ENCODE assay signal across 9 cellular contexts in the genomic region with DNA sequence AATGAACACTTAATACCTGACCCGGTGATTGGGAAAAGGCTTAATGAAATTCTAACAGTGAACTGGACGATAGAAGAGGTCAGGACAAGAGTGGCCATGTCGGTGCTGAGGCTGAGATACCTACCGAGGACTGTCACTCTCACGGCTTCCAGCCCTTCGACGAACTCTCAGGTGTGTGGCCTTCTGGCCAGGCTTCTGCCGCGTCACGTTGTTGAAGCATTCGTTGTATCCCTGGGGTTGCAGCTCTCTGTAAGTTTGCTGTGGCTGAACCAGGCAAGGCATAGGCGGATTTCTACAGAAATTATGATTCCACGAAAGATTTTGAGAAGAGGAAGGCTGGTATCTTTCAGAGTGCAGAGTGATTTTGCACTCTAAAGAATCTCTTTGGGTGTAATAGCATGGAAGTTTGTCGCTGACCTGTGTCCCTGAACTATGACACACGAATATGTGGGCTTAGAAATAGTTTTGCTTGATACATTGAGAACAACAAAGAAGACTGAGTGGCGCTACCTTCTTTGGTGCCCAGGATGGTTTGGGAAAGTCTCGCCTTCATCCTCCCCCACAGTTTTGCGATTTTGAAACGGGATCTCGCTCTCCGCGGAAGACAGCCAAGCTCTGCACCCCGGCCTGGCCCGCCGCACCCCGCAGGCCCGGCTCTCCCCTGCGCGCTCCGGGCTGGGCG. TPM values are rescaled to one million over a fixed set of nuclear protein-coding genes. Genes with fewer than 3 reads are reported as not detected.
DNase-seq lines count a peak whose midpoint lies in the region; ATAC-seq and TF ChIP-seq lines count a peak whose summit lies in the region.
"Had no signal": no experiment of that assay in that cellular context is flagged by ENCODE, and none has a peak within 500 bp of the region (broad histone marks: within the 10 kb centered on the region; RNA-seq: fewer than 3 reads in every experiment).

No MANE protein-coding gene starts in this region.

- WGBS in hepatocyte (ENCODE audit: low lambda C conversion rate, missing lambda C conversion rate) = 40% methylated on average over 31 of the region's 31 CpGs

- H2AFZ ChIP-seq in hepatocyte = peak overlapping the region; percentile 46

- peak overlapping the region; percentile 82 for H3K4me3 Mint-ChIP-seq in WTC11
- peak overlapping the region; percentile 18 for H3K4me3 Mint-ChIP-seq in stimulated activated memory B cell treated with anti-CD40 and anti-IgM and Interleukin-4, amounts not matched to agents 10 μg/mL and 1 μg/mL and 100 μg/mL, for 72 hours

- peaks cover 9% of the 10 kb centered on the region; the same call in 1 of the 2 replicates for H3K9me3 Mint-ChIP-seq in WTC11
- no peaks in the 10 kb centered on the region for H3K9me3 Mint-ChIP-seq in stimulated activated memory B cell treated with anti-CD40 and anti-IgM and Interleukin-4, amounts not matched to agents 10 μg/mL and 1 μg/mL and 100 μg/mL, for 72 hours

- no peaks in the 10 kb centered on the region for H4K20me1 ChIP-seq in hepatocyte (ENCODE audit: insufficient read depth, poor library complexity, severe bottlenecking)

- TF ChIP-seq CTCF in WTC11 (IDR thresholded peaks at IDR 0.05) = no peak
- TF ChIP-seq CTCF in hepatocyte (IDR thresholded peaks at IDR 0.05; ENCODE audit: poor library complexity) = no peak

- peaks cover 27% of the 10 kb centered on the region for H3K27me3 Mint-ChIP-seq in WTC11 (ENCODE audit: low read depth)
- peaks cover 17% of the 10 kb centered on the region for H3K27me3 Mint-ChIP-seq in stimulated activated memory B cell treated with anti-CD40 and anti-IgM and Interleukin-4, amounts not matched to agents 10 μg/mL and 1 μg/mL and 100 μg/mL, for 72 hours

- no peak overlapping the region for H3K27ac ChIP-seq in hepatocyte

- no peaks in the 10 kb centered on the region for H3K27me3 ChIP-seq in hepatocyte
- H3K27me3 ChIP-seq: adrenal gland had no signal

- peaks cover 11% of the 10 kb centered on the region for H3K4me1 Mint-ChIP-seq in WTC11
- H3K4me1 Mint-ChIP-seq in stimulated activated memory B cell treated with anti-CD40 and anti-IgM and Interleukin-4, amounts not matched to agents 10 μg/mL and 1 μg/mL and 100 μg/mL, for 72 hours = peaks cover 12% of the 10 kb centered on the region

- no peaks in the 10 kb centered on the region for H3K36me3 ChIP-seq in hepatocyte (replicated peaks; ENCODE audit: insufficient read depth, low read depth)
- H3K36me3 ChIP-seq: adrenal gland had no signal

- peak; percentile 19 for DNase-seq in NCI-H1694 treated with DMSO at 0.1 percent for 48 hours (lab: John Stamatoyannopoulos, UW)
- DNase-seq in NCI-H1694 (lab: John Stamatoyannopoulos, UW) = no peak
- peak; percentile 19 for DNase-seq in WTC11 (ENCODE audit: low spot score)
- no peak for DNase-seq in hepatocyte (ENCODE audit: low spot score)
- no peak for DNase-seq in dedifferentiated amniotic fluid mesenchymal stem cell (ENCODE audit: extremely low spot score)
- DNase-seq in HCEC 1CT = no peak
- no peak for DNase-seq in activated CD4-positive, alpha-beta T cell treated with anti-CD3 and anti-CD28 coated beads, Interleukin-2, amount 50 U/mL, for 48 hours

- no peaks in the 10 kb centered on the region for H3K79me2 ChIP-seq in hepatocyte

- H3K27ac Mint-ChIP-seq in WTC11 = no peak overlapping the region
- H3K27ac Mint-ChIP-seq in stimulated activated memory B cell treated with anti-CD40 and anti-IgM and Interleukin-4, amounts not matched to agents 10 μg/mL and 1 μg/mL and 100 μg/mL, for 72 hours = no peak overlapping the region

- peaks cover 4% of the 10 kb centered on the region for H3K4me1 ChIP-seq in hepatocyte (ENCODE audit: insufficient read depth)

- peak; percentile 15 for ATAC-seq in WTC11
- ATAC-seq in stimulated activated memory B cell treated with anti-CD40 and anti-IgM and Interleukin-4, amounts not matched to agents 10 μg/mL and 1 μg/mL and 100 μg/mL, for 72 hours = no peak

- H3K4me3 ChIP-seq in hepatocyte = peak overlapping the region; percentile 82

- H3K36me3 Mint-ChIP-seq in WTC11 = peaks cover 11% of the 10 kb centered on the region
- H3K36me3 Mint-ChIP-seq in stimulated activated memory B cell treated with anti-CD40 and anti-IgM and Interleukin-4, amounts not matched to agents 10 μg/mL and 1 μg/mL and 100 μg/mL, for 72 hours = no peaks in the 10 kb centered on the region

- CTCF ChIA-PET in WTC11 (lab: Charles Lee) = no interaction called here

- peak overlapping the region; percentile 100 for H3K4me2 ChIP-seq in hepatocyte

- no peaks in the 10 kb centered on the region for H3K9me2 ChIP-seq in hepatocyte (replicated peaks; ENCODE audit: insufficient read depth)

- no peaks in the 10 kb centered on the region for H3K9me3 ChIP-seq in hepatocyte (ENCODE audit: low read depth)
- H3K9me3 ChIP-seq: adrenal gland had no signal

- POLR2A ChIA-PET in WTC11 (lab: Charles Lee) = no interaction called here

TF ChIP-seq in WTC11, 78 proteins besides CTCF, POLR2A, EP300 and RAD21:
- TF ChIP-seq, protein P1, sequence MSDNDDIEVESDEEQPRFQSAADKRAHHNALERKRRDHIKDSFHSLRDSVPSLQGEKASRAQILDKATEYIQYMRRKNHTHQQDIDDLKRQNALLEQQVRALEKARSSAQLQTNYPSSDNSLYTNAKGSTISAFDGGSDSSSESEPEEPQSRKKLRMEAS (CRISPR knock-in tag; IDR thresholded peaks at IDR 0.05) = peak; percentile 49; the same call in 1 of the 2 replicates
- no peak for TF ChIP-seq RELA (CRISPR knock-in tag; IDR thresholded peaks at IDR 0.05; ENCODE audit: borderline replicate concordance)

RNA-seq across cellular contexts. Expression of a gene that starts 0.4 kb away (rescaled TPM):
- 0.15 to 0.53 TPM (median 0.30 TPM) in 3 replicates for total RNA-seq in WTC11 (2021)
- 3.4 and 4.5 TPM in 2 replicates for total RNA-seq in hepatocyte
- polyA plus RNA-seq in hepatocyte = 2.9 and 5.2 TPM in 2 replicates

RNA-seq across cellular contexts. Expression of a gene that starts 45.8 kb away (rescaled TPM):
- total RNA-seq in WTC11 (2021) (0.25 TPM in 1 of 3 replicates, not detected in the others), hepatocyte (not detected in 2 replicates)
- polyA plus RNA-seq in hepatocyte = not detected in 2 replicates
- total RNA-seq: adrenal gland had no signal
- polyA plus RNA-seq: adrenal gland had no signal

RNA-seq across cellular contexts. Expression of a gene that starts 50.8 kb away (rescaled TPM):
- total RNA-seq in WTC11 (2021) (3.7 to 4.6 TPM (median 4.5 TPM) in 3 replicates), hepatocyte (6.0 and 6.1 TPM in 2 replicates)
- 2.4 TPM in 2 replicates for polyA plus RNA-seq in hepatocyte

Comparison
In these comparisons a context has a peak if more than half of its experiments do, and no peak if none do; other contexts are left out.
1. DNase-seq: peak in NCI-H1694 treated with DMSO at 0.1 percent for 48 hours (single experiment) and WTC11 (single experiment); none in NCI-H1694 (single experiment), hepatocyte (single experiment), dedifferentiated amniotic fluid mesenchymal stem cell (single experiment), HCEC 1CT (single experiment) and activated CD4-positive, alpha-beta T cell treated with anti-CD3 and anti-CD28 coated beads, Interleukin-2, amount 50 U/mL, for 48 hours (0 of 2).